Comparison of ENCODE assay signal across 8 cellular contexts in genomic region chr2:18378020-18378653, GRCh38.
DNase-seq lines count a peak whose midpoint lies in the region; ATAC-seq, FAIRE-seq and TF ChIP-seq lines count a peak whose summit lies in the region.

No MANE protein-coding gene starts in this region.

- peak; percentile 89 for ATAC-seq in GM19438 (IDR thresholded peaks at IDR 0.05; ENCODE audit: low read depth, unreplicated experiment)
- ATAC-seq in HG03432 (IDR thresholded peaks at IDR 0.05; ENCODE audit: unreplicated experiment) = peak; percentile 90

- FAIRE-seq in islet of Langerhans (lab: Jason Lieb, UNC) = peak; percentile 64

- H3K27ac Mint-ChIP-seq in brain = no peak overlapping the region

- H3K9me3 Mint-ChIP-seq in brain = peaks cover 0 to 5% (median 0%) of the 10 kb centered on the region in 5 experiments

- DNase-seq in Daoy (ENCODE audit: low read depth) = peak; percentile 50
- peak; percentile 5 to 55 for DNase-seq in NCI-H526 (lab: John Stamatoyannopoulos, UW)
- peak; percentile 23 for DNase-seq in stromal cell of bone marrow (ENCODE audit: low read depth)
- DNase-seq in NCI-H187 treated with DMSO at 0.1 percent for 48 hours (lab: John Stamatoyannopoulos, UW) = no peak

- H3K4me1 Mint-ChIP-seq in brain = peaks cover 8% of the 10 kb centered on the region

- peaks cover 4% of the 10 kb centered on the region for H3K27me3 Mint-ChIP-seq in brain

- TF ChIP-seq CTCF in brain (conservative IDR thresholded peaks at IDR 0.05) = peak; percentile 89 to 91

- no peaks in the 10 kb centered on the region for H3K36me3 Mint-ChIP-seq in brain

- no peak overlapping the region for H3K4me3 Mint-ChIP-seq in brain
